34 cellular contexts compared by ENCODE assay signal in genomic region chr3:193586526-193586925, GRCh38. TPM values are rescaled to one million over a fixed set of nuclear protein-coding genes. Genes with fewer than 3 reads are reported as not detected.
"Had no signal": no experiment of that assay in that cellular context is flagged by ENCODE, and none has a peak within 500 bp of the region (broad histone marks: within the 10 kb centered on the region; RNA-seq: fewer than 3 reads in every experiment).

No MANE protein-coding gene starts in this region.

- H3K4me3 ChIP-seq: adrenal gland, body of pancreas, cardiac muscle cell had no signal

- H3K36me3 ChIP-seq: adrenal gland, brain microvascular endothelial cell, cardiac muscle cell had no signal

- H3K27me3 ChIP-seq: adrenal gland, body of pancreas, brain microvascular endothelial cell, cardiac muscle cell had no signal

- DNase-seq: activated B cell treated with CpG ODN at 0.5 μM for 24 hours; activated CD4-positive, alpha-beta memory T cell treated with anti-CD3 and anti-CD28 coated beads for 36 hours; activated CD4-positive, alpha-beta T cell treated with anti-CD3 and anti-CD28 coated beads for 4 hours; activated CD4-positive, alpha-beta T cell treated with anti-CD3 and anti-CD28 coated beads, Interleukin-2, amount 10 ng/mL, durations not matched to agents 24 days and 14 days; activated CD4-positive, alpha-beta T cell treated with anti-CD3 and anti-CD28 coated beads, Interleukin-2, amount 50 U/mL, for 1 hour; activated CD4-positive, alpha-beta T cell treated with anti-CD3 and anti-CD28 coated beads, Interleukin-2, amount 50 U/mL, for 4 hours; activated CD4-positive, CD25-positive, alpha-beta regulatory T cell treated with anti-CD3 and anti-CD28 coated beads, Interleukin-2, amount 50 U/mL, for 72 hours; activated CD8-positive, alpha-beta memory T cell treated with anti-CD3 and anti-CD28 coated beads, Interleukin-2, amount 50 U/mL, for 4 hours; activated CD8-positive, alpha-beta T cell treated with anti-CD3 and anti-CD28 coated beads for 36 hours; activated effector memory CD4-positive, alpha-beta T cell treated with anti-CD3 and anti-CD28 coated beads, Interleukin-2, amount 50 U/mL, for 16 hours; activated gamma-delta T cell treated with Interleukin-2 at 50 U/mL for 16 hours; activated naive CD4-positive, alpha-beta T cell; activated naive CD4-positive, alpha-beta T cell treated with anti-CD3 and anti-CD28 coated beads for 36 hours; activated naive CD4-positive, alpha-beta T cell treated with anti-CD3 and anti-CD28 coated beads, Interleukin-2, amount 50 U/mL, for 16 hours; activated naive CD8-positive, alpha-beta T cell treated with anti-CD3 and anti-CD28 coated beads for 36 hours; activated T-cell treated with anti-CD3 and anti-CD28 coated beads for 4 hours; activated T-cell treated with anti-CD3 and anti-CD28 coated beads, Interleukin-2, amount 50 U/mL, for 1 hour; activated T-cell treated with anti-CD3 and anti-CD28 coated beads, Interleukin-2, amount 50 U/mL, for 4 hours; activated T-cell treated with anti-CD3 and anti-CD28 coated beads, Interleukin-2, amount 50 U/mL, for 72 hours; adrenal gland; amniotic stem cell; aorta; body of pancreas; brain microvascular endothelial cell; caudate nucleus; cerebellar nuclear complex; T-helper 2 cell; T-helper 9 cell had no signal

- H3K27ac ChIP-seq: adrenal gland, body of pancreas, brain microvascular endothelial cell, cardiac muscle cell, VCaP had no signal

- H3K9me3 ChIP-seq: adrenal gland, body of pancreas had no signal

- H3K4me1 ChIP-seq: adrenal gland, body of pancreas had no signal

- FAIRE-seq: astrocyte, bronchial epithelial cell, TTC549 had no signal

RNA-seq across cellular contexts. Expression of gene ATP13A4, which starts 31.8 kb away (rescaled TPM):
- total RNA-seq: chondrocyte had no signal
- polyA plus RNA-seq: aorta had no signal
